6 cellular contexts compared by ENCODE assay signal in genomic region chr17:75110307-75110937, GRCh38. TPM values are rescaled to one million over a fixed set of nuclear protein-coding genes. Genes with fewer than 3 reads are reported as not detected.
DNase-seq lines count a peak whose midpoint lies in the region; ATAC-seq and TF ChIP-seq lines count a peak whose summit lies in the region.

No MANE protein-coding gene starts in this region.

- TF ChIP-seq CTCF in GM12865 (IDR thresholded peaks at IDR 0.05; ENCODE audit: insufficient read depth, low read depth, low read length, missing control alignments) (no peak), WTC11 (IDR thresholded peaks at IDR 0.05) (no peak)

- H3K4me3 ChIP-seq in GM12865 (ENCODE audit: low read depth, low read length), result peak overlapping the region; percentile 93

- peak overlapping the region; percentile 94 for H3K27ac Mint-ChIP-seq in WTC11

- no peaks in the 10 kb centered on the region for H3K27me3 Mint-ChIP-seq in WTC11 (ENCODE audit: low read depth)

- H3K36me3 Mint-ChIP-seq in WTC11, result peaks cover 15% of the 10 kb centered on the region

- peak overlapping the region; percentile 90 for H3K4me3 Mint-ChIP-seq in WTC11

- ATAC-seq in WTC11, result peak; percentile 5
- ATAC-seq in left lobe of liver, result peak; percentile 15
- no peak for ATAC-seq in GM18873 (IDR thresholded peaks at IDR 0.05; ENCODE audit: low FRiP score, unreplicated experiment)

- no peaks in the 10 kb centered on the region for H3K9me3 Mint-ChIP-seq in WTC11

- CTCF ChIA-PET in WTC11 (lab: Charles Lee), result interaction anchor here (0.6 to 2.0 kb wide), 15 partner anchors 13 to 161 kb away, joined by 3 to 11 read pairs (median 5); partner anchors contain the start of genes MIF4GD, NT5C and SLC16A5

- DNase-seq in GM12865 (ENCODE audit: low read depth) (peak; percentile 37), WTC11 (ENCODE audit: low spot score) (peak; percentile 51), left lobe of liver (ENCODE audit: low spot score) (no peak), HT-29 (ENCODE audit: low spot score) (no peak), NK-92 (lab: John Stamatoyannopoulos, UW; ENCODE audit: unreplicated experiment) (no peak)

- peaks cover 25% of the 10 kb centered on the region for H3K4me1 Mint-ChIP-seq in WTC11

- POLR2A ChIA-PET in WTC11 (lab: Charles Lee), result interaction anchor here (0.5 to 1.9 kb wide), 8 partner anchors 14 to 159 kb away, joined by 3 to 7 read pairs (median 4); partner anchors contain the start of gene NT5C

TF ChIP-seq in WTC11, 78 proteins besides CTCF, POLR2A, EP300 and RAD21:
- TF ChIP-seq ZNF317 (CRISPR knock-in tag; IDR thresholded peaks at IDR 0.05; ENCODE audit: borderline replicate concordance, low read depth) (no peak), NFATC4 (CRISPR knock-in tag; IDR thresholded peaks at IDR 0.05) (no peak), ZNF121 (CRISPR knock-in tag; IDR thresholded peaks at IDR 0.05) (peak; percentile 66), GABPB1 (CRISPR knock-in tag; IDR thresholded peaks at IDR 0.05) (no peak)
- TF ChIP-seq, protein P1, sequence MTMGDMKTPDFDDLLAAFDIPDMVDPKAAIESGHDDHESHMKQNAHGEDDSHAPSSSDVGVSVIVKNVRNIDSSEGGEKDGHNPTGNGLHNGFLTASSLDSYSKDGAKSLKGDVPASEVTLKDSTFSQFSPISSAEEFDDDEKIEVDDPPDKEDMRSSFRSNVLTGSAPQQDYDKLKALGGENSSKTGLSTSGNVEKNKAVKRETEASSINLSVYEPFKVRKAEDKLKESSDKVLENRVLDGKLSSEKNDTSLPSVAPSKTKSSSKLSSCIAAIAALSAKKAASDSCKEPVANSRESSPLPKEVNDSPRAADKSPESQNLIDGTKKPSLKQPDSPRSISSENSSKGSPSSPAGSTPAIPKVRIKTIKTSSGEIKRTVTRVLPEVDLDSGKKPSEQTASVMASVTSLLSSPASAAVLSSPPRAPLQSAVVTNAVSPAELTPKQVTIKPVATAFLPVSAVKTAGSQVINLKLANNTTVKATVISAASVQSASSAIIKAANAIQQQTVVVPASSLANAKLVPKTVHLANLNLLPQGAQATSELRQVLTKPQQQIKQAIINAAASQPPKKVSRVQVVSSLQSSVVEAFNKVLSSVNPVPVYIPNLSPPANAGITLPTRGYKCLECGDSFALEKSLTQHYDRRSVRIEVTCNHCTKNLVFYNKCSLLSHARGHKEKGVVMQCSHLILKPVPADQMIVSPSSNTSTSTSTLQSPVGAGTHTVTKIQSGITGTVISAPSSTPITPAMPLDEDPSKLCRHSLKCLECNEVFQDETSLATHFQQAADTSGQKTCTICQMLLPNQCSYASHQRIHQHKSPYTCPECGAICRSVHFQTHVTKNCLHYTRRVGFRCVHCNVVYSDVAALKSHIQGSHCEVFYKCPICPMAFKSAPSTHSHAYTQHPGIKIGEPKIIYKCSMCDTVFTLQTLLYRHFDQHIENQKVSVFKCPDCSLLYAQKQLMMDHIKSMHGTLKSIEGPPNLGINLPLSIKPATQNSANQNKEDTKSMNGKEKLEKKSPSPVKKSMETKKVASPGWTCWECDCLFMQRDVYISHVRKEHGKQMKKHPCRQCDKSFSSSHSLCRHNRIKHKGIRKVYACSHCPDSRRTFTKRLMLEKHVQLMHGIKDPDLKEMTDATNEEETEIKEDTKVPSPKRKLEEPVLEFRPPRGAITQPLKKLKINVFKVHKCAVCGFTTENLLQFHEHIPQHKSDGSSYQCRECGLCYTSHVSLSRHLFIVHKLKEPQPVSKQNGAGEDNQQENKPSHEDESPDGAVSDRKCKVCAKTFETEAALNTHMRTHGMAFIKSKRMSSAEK (CRISPR knock-in tag; IDR thresholded peaks at IDR 0.05; ENCODE audit: borderline replicate concordance), result no peak
- TF ChIP-seq, protein P2, sequence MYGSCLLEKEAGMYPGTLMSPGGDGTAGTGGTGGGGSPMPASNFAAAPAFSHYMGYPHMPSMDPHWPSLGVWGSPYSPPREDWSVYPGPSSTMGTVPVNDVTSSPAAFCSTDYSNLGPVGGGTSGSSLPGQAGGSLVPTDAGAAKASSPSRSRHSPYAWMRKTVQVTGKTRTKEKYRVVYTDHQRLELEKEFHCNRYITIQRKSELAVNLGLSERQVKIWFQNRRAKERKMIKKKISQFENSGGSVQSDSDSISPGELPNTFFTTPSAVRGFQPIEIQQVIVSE (CRISPR knock-in tag; IDR thresholded peaks at IDR 0.05; ENCODE audit: borderline replicate concordance), result no peak
TF ChIP-seq in WTC11: peak in this region for 1.

RNA-seq across cellular contexts. Expression of gene ARMC7, which starts 0.7 kb away (rescaled TPM):
- total RNA-seq in WTC11 (2021) (13.2 to 15.9 TPM (median 14.8 TPM) in 3 replicates), left lobe of liver (5.6 TPM)
- 18.3 and 18.8 TPM in 2 replicates for total RNA-seq in HT-29 (2014; rRNA removed; shearing (Covaris generic))

RNA-seq across cellular contexts. Expression of gene NT5C, which starts 21.1 kb away (rescaled TPM):
- total RNA-seq in WTC11 (2021) (91.0 to 102 TPM (median 96.9 TPM) in 3 replicates), left lobe of liver (11.9 TPM)
- total RNA-seq in HT-29 (2014; rRNA removed; shearing (Covaris generic)), result 206 and 233 TPM in 2 replicates

RNA-seq across cellular contexts. Expression of gene SLC16A5, which starts 22.7 kb away (rescaled TPM):
- 32.4 to 33.5 TPM (median 33.1 TPM) in 3 replicates for total RNA-seq in WTC11 (2021)
- total RNA-seq in left lobe of liver, result 1.2 TPM
- total RNA-seq in HT-29 (2014; rRNA removed; shearing (Covaris generic)), result 231 and 264 TPM in 2 replicates

RNA-seq across cellular contexts. Expression of gene JPT1, which starts 43.9 kb away (rescaled TPM):
- 289 to 341 TPM (median 300 TPM) in 3 replicates for total RNA-seq in WTC11 (2021)
- total RNA-seq in left lobe of liver, result 14.8 TPM
- total RNA-seq in HT-29 (2014; rRNA removed; shearing (Covaris generic)), result 232 and 245 TPM in 2 replicates

Comparison
In these comparisons a context has a peak if more than half of its experiments do, and no peak if none do; other contexts are left out.
1. DNase-seq: peak in GM12865 (single experiment) and WTC11 (single experiment); none in left lobe of liver (single experiment), HT-29 (single experiment) and NK-92 (single experiment).
2. RNA of gene SLC16A5, which starts 22.7 kb away (total RNA-seq): 231 to 264 TPM in HT-29 and 32.4 to 33.5 TPM in WTC11; 1.2 TPM in left lobe of liver (single experiment); every median in the first group is over 10 times any median in the second.